In genomic region chr11:75430692-75431532, GRCh38 we compare ENCODE assay signal across 8 cellular contexts. TPM values are rescaled to one million over a fixed set of nuclear protein-coding genes. Genes with fewer than 3 reads are reported as not detected.
DNase-seq lines count a peak whose midpoint lies in the region; ATAC-seq and TF ChIP-seq lines count a peak whose summit lies in the region.

No MANE protein-coding gene starts in this region.

- peaks cover 25% of the 10 kb centered on the region for H3K4me1 Mint-ChIP-seq in GM23338

- peak overlapping the region; percentile 43 for H3K27ac ChIP-seq in ACC112 (ENCODE audit: low read depth, low read length)
- H3K27ac ChIP-seq in GM23338 (ENCODE audit: low read depth), result no peak overlapping the region
- peak overlapping the region in 1 of 2 donors; percentile 62 for H3K27ac ChIP-seq in ascending aorta
- H3K27ac ChIP-seq in mesodermal cell (ENCODE audit: low read depth, low read length, severe bottlenecking), result no peak overlapping the region

- H3K4me3 ChIP-seq in ACC112 (ENCODE audit: low read depth, low read length) (peak overlapping the region; percentile 75), GM23338 (peak overlapping the region; percentile 52), ascending aorta (peak overlapping the region; percentile 43 to 61), mesodermal cell (ENCODE audit: extremely low read depth, insufficient read depth, low read length, poor library complexity, severe bottlenecking) (peak overlapping the region; percentile 26)

- H3K36me3 ChIP-seq in ACC112 (ENCODE audit: insufficient read depth, low read length), result peaks cover 4% of the 10 kb centered on the region; the same call in 1 of the 2 replicates
- no peaks in the 10 kb centered on the region for H3K36me3 ChIP-seq in GM23338 (ENCODE audit: insufficient read depth)
- H3K36me3 ChIP-seq in ascending aorta, result no peaks in the 10 kb centered on the region
- H3K36me3 ChIP-seq in mesodermal cell (ENCODE audit: control insufficient read depth, insufficient read depth, low read length), result no peaks in the 10 kb centered on the region

- H3K9me3 ChIP-seq in ascending aorta, result no peaks in the 10 kb centered on the region
- H3K9me3 ChIP-seq in mesodermal cell (ENCODE audit: control insufficient read depth, low read length), result peaks cover 10% of the 10 kb centered on the region

- peaks cover 6% of the 10 kb centered on the region; the same call in 1 of the 2 replicates for H3F3A ChIP-seq in GM23338 (replicated peaks; ENCODE audit: low read depth)

- no peaks in the 10 kb centered on the region for H3K9me2 ChIP-seq in GM23338 (ENCODE audit: insufficient read depth)

- H3K27ac Mint-ChIP-seq in GM23338, result no peak overlapping the region

- peaks cover 21% of the 10 kb centered on the region for H3K9me3 Mint-ChIP-seq in GM23338

- peak overlapping the region; percentile 75 for H3K4me2 ChIP-seq in GM23338

- 32 to 33% methylated on average over 27 to 32 of the region's 33 CpGs for WGBS in mesodermal cell (ENCODE audit: insufficient coverage in 2 of 2), 2 experiments

- H3K27me3 ChIP-seq in ACC112 (ENCODE audit: insufficient read depth, low read length) (no peaks in the 10 kb centered on the region), GM23338 (ENCODE audit: insufficient read depth) (peaks cover 66% of the 10 kb centered on the region), ascending aorta (no peaks in the 10 kb centered on the region)

- ATAC-seq in GM23338, result no peak
- no peak for ATAC-seq in GM21381 (IDR thresholded peaks at IDR 0.05; ENCODE audit: unreplicated experiment)
- no peak for ATAC-seq in GM21717 (IDR thresholded peaks at IDR 0.05; ENCODE audit: unreplicated experiment)
- no peak for ATAC-seq in GM18907 (IDR thresholded peaks at IDR 0.05; ENCODE audit: unreplicated experiment)

- H2AFZ ChIP-seq in ACC112 (ENCODE audit: low read length, unreplicated experiment) (no peak overlapping the region), GM23338 (peak overlapping the region; percentile 92)

- H3K4me3 Mint-ChIP-seq in GM23338, result peak overlapping the region; percentile 67

- DNase-seq in GM23338 (ENCODE audit: low spot score), result no peak
- no peak for DNase-seq in ascending aorta (ENCODE audit: low spot score in 2 of 2)
- DNase-seq in GDM1 (lab: John Stamatoyannopoulos, UW), result no peak

- H4K20me1 ChIP-seq in GM23338 (replicated peaks; ENCODE audit: insufficient read depth), result no peaks in the 10 kb centered on the region; the same call in 1 of the 2 replicates

- H3K36me3 Mint-ChIP-seq in GM23338 (ENCODE audit: low read depth), result peaks cover 20% of the 10 kb centered on the region

- TF ChIP-seq CTCF in GM23338 (conservative IDR thresholded peaks at IDR 0.05; ENCODE audit: low read depth in 2 of 2), result no peak
- TF ChIP-seq CTCF in ascending aorta (IDR thresholded peaks at IDR 0.05), result no peak

- H3K27me3 Mint-ChIP-seq in GM23338 (ENCODE audit: insufficient read depth, low read depth, poor library complexity), result peaks cover 64% of the 10 kb centered on the region

- peaks cover 14% of the 10 kb centered on the region for H3K4me1 ChIP-seq in ACC112 (ENCODE audit: control insufficient read depth, insufficient read depth, low read length, unreplicated experiment)
- H3K4me1 ChIP-seq in GM23338 (ENCODE audit: insufficient read depth), result peaks cover 10% of the 10 kb centered on the region
- H3K4me1 ChIP-seq in ascending aorta, result peaks cover 2 to 9% of the 10 kb centered on the region in 2 donors
- H3K4me1 ChIP-seq in mesodermal cell (ENCODE audit: control insufficient read depth, insufficient read depth, low read length, poor library complexity, severe bottlenecking), result peaks cover 6% of the 10 kb centered on the region

- H3K79me2 ChIP-seq in ACC112 (ENCODE audit: control insufficient read depth, insufficient read depth, low read length, unreplicated experiment) (peaks cover 32% of the 10 kb centered on the region), GM23338 (replicated peaks; ENCODE audit: insufficient read depth) (no peaks in the 10 kb centered on the region)

- intact Hi-C loops in ascending aorta (cut with DNase I), result loop anchor here (5.0 kb wide), 1 partner anchor 34 kb away; the partner anchor contains the start of gene RPS3

TF ChIP-seq in GM23338, 12 proteins besides CTCF, POLR2A, EP300 and RAD21:
- peak; percentile 84 for TF ChIP-seq EZH2 (IDR thresholded peaks at IDR 0.05; ENCODE audit: low read depth, unreplicated experiment)
- TF ChIP-seq EZH2phosphoT487 (IDR thresholded peaks at IDR 0.05; ENCODE audit: unreplicated experiment), result peak; percentile 50
- TF ChIP-seq CREB1 (CRISPR knock-in tag; IDR thresholded peaks at IDR 0.05; ENCODE audit: low read depth), result no peak
- TF ChIP-seq ZNF331 (CRISPR knock-in tag; IDR thresholded peaks at IDR 0.05; ENCODE audit: low read depth), result no peak
TF ChIP-seq in GM23338: peak in this region for 2.

RNA-seq across cellular contexts. Expression of gene KLHL35, which starts 2.1 kb away (rescaled TPM):
- total RNA-seq in GM23338 (2014; rRNA removed; shearing (Covaris generic)), result 0.28 and 1.1 TPM in 2 replicates
- polyA plus RNA-seq in GM23338 (2016; fragmentation: Nextera tagmentation; extraction: Ambion mirVana), result 0.10 TPM in 1 of 2 replicates, not detected in the other
- not detected for total RNA-seq in ascending aorta
- 0.96 TPM for polyA plus RNA-seq in mesodermal cell (2013, experiment 1 of 2)
- polyA plus RNA-seq in mesodermal cell (2013, experiment 2 of 2), result 0.35 TPM

RNA-seq across cellular contexts. Expression of gene RPS3, which starts 31.6 kb away (rescaled TPM):
- 1,200 and 1,745 TPM in 2 replicates for total RNA-seq in GM23338 (2014; rRNA removed; shearing (Covaris generic))
- polyA plus RNA-seq in GM23338 (2016; fragmentation: Nextera tagmentation; extraction: Ambion mirVana), result 2,793 and 2,848 TPM in 2 replicates
- 511 TPM for total RNA-seq in ascending aorta
- polyA plus RNA-seq in mesodermal cell (2013, experiment 1 of 2), result 3,157 TPM
- polyA plus RNA-seq in mesodermal cell (2013, experiment 2 of 2), result 3,069 TPM
